Comparison of ENCODE assay signal across 8 cellular contexts in the genomic region with DNA sequence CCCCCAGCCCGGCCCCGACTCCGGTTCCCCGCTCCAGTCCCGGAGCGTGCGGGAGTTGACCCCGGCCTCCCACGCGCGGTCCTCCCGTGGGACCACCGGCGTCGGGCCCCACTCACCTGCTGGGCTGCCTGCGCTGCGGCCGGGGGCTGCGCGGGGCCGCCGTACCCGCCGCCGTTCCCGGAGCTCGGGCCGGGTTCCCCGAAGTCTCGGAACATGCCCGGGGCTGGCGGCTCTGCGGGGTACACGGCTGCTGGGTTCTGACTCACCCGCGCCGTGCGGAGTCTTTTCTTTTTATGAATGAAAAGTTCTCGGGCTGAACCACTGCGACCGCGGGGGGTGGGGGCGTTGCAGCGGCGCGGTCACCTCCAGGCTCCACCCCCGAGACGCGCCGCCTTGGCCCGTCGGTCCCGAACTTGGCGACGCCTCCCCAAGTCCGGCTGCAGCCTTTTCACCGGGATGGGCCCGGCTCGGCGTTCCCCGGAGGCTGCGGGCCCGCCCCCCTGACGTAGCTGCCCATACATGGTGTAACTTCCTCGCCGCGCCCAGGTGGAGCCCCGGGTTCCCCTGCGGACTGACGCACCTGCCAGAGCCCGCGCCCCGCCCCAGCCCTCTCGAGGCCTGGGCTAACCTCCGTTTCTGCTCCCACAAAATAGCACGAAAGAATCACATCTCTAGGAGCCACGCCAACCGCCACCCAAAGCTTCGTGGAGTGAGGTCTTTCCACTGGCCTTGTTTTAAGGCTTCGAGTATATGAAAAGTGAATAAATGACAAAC. TPM values are rescaled to one million over a fixed set of nuclear protein-coding genes. Genes with fewer than 3 reads are reported as not detected.
A peak's percentile ranks its signal among the peaks of the same experiment; 100 is the strongest.
DNase-seq lines count a peak whose midpoint lies in the region; ATAC-seq, FAIRE-seq and TF ChIP-seq lines count a peak whose summit lies in the region.

TSS of gene FOSL1 (minus strand) at position 264 of the 774 bp plus-strand sequence. CDS start at position 215, 49 bp downstream.

- in situ Hi-C loops in HepG2 (cut with HindIII; ENCODE audit: extremely low pct_ligation_motif_present, low pct_unique_long_range_greater_than_20kb), result no loop called here

- peaks cover 33% of the 10 kb centered on the region for H3K4me1 Mint-ChIP-seq in activated CD4-positive, alpha-beta T cell treated with anti-CD3 and anti-CD28 coated beads, Interleukin-2, amount 10 ng/mL, durations not matched to agents 7 days and 5 days

- no peak within 1 kb of the TSS for H2AFZ ChIP-seq in HepG2 (ENCODE audit: low read length)

- H3K27ac Mint-ChIP-seq in activated CD4-positive, alpha-beta T cell treated with anti-CD3 and anti-CD28 coated beads, Interleukin-2, amount 10 ng/mL, durations not matched to agents 7 days and 5 days, result peak within 1 kb of the TSS; percentile 75

- CTCF ChIA-PET in activated CD4-positive, alpha-beta T cell treated with anti-CD3 and anti-CD28 coated beads, Interleukin-2, amount 10 ng/mL, durations not matched to agents 7 days and 5 days (lab: Charles Lee), result interaction anchor here (0.7 to 24.0 kb wide), 9 partner anchors 9 to 81 kb away, joined by 3 to 340 read pairs (median 5); partner anchors contain the start of genes CCDC85B and FIBP
- CTCF ChIA-PET in HepG2 (lab: Yijun Ruan, JAX; ENCODE audit: low intra/inter-chr PET ratio, low total read pairs), result interaction anchor here (1.6 kb wide), 1 partner anchor 16 kb away, joined by 3 read pairs; no protein-coding TSS in a partner anchor

- peak within 1 kb of the TSS; percentile 66 for H3K27ac ChIP-seq in HepG2 (ENCODE audit: extremely low read length, insufficient read depth, low read length)

- peak within 1 kb of the TSS; percentile 88 for H3K9ac ChIP-seq in HepG2 (ENCODE audit: insufficient read depth, low read depth, low read length)

- H4K20me1 ChIP-seq in HepG2 (ENCODE audit: insufficient read depth, low read length), result no peaks in the 10 kb centered on the region

- peaks cover 11% of the 10 kb centered on the region for H3K27me3 Mint-ChIP-seq in activated CD4-positive, alpha-beta T cell treated with anti-CD3 and anti-CD28 coated beads, Interleukin-2, amount 10 ng/mL, durations not matched to agents 7 days and 5 days

- peak; percentile 31; the same call in 1 of the 2 replicates for TF ChIP-seq RAD21 in HepG2 (CRISPR knock-in tag; IDR thresholded peaks at IDR 0.05)

- TF ChIP-seq EP300 in HepG2 (IDR thresholded peaks at IDR 0.05; ENCODE audit: low read depth in 2 of 2, low read length in 2 of 2) (no peak), HepG2 (CRISPR knock-in tag; IDR thresholded peaks at IDR 0.05; ENCODE audit: borderline replicate concordance) (no peak)

- H3K36me3 Mint-ChIP-seq in activated CD4-positive, alpha-beta T cell treated with anti-CD3 and anti-CD28 coated beads, Interleukin-2, amount 10 ng/mL, durations not matched to agents 7 days and 5 days (ENCODE audit: low read depth), result no peaks in the 10 kb centered on the region

- peak; percentile 30 for FAIRE-seq in HepG2 (lab: Jason Lieb, UNC)

- POLR2A ChIA-PET in activated CD4-positive, alpha-beta T cell treated with anti-CD3 and anti-CD28 coated beads, Interleukin-2, amount 10 ng/mL, durations not matched to agents 7 days and 5 days (lab: Charles Lee), result interaction anchor here (0.6 to 0.9 kb wide), 2 partner anchors 10 to 12 kb away, joined by 3 to 5 read pairs; partner anchors contain the start of genes CCDC85B and FIBP
- POLR2A ChIA-PET in HepG2 (lab: Yijun Ruan, JAX), result interaction anchor here (1.0 to 6.2 kb wide), 9 partner anchors 9 to 47 kb away, joined by 3 to 95 read pairs (median 8); partner anchors contain the start of genes C11orf68, CCDC85B, CFL1 and FIBP

- peak within 1 kb of the TSS; percentile 63 for H3K4me3 Mint-ChIP-seq in activated CD4-positive, alpha-beta T cell treated with anti-CD3 and anti-CD28 coated beads, Interleukin-2, amount 10 ng/mL, durations not matched to agents 7 days and 5 days

- peaks cover 6 to 16% of the 10 kb centered on the region in 2 experiments; a peak in 4 of 5 replicates for H3K36me3 ChIP-seq in HepG2 (replicated peaks in 1 of 2; ENCODE audit: control insufficient read depth in 1 of 2, insufficient read depth in 2 of 2, low read length in 2 of 2)

- H3K4me3 ChIP-seq in HepG2 (replicated peaks in 1 of 3; ENCODE audit: insufficient read depth in 1 of 3, low read depth in 2 of 3, low read length in 3 of 3), result peak within 1 kb of the TSS; percentile 84 to 89 (median 89)

- TF ChIP-seq POLR2A in HepG2 (IDR thresholded peaks at IDR 0.05; ENCODE audit: insufficient read depth in 1 of 2, low read depth in 2 of 2, low read length in 2 of 2), result peak in 1 of 2 experiments; percentile 88; a peak in 2 of 4 replicates

- peak; percentile 55 for DNase-seq in NCI-H2107 (lab: John Stamatoyannopoulos, UW)
- no peak for DNase-seq in NCI-H2107 treated with DMSO at 0.1 percent for 48 hours (lab: John Stamatoyannopoulos, UW; ENCODE audit: unreplicated experiment)
- peak; percentile 69 for DNase-seq in NCI-H2171 treated with DMSO at 0.1 percent for 48 hours (lab: John Stamatoyannopoulos, UW)
- peak; percentile 93 for DNase-seq in activated CD4-positive, alpha-beta T cell treated with anti-CD3 and anti-CD28 coated beads, Interleukin-2, amount 10 ng/mL, durations not matched to agents 7 days and 5 days
- peak; percentile 79 for DNase-seq in dedifferentiated amniotic fluid mesenchymal stem cell (ENCODE audit: extremely low spot score)
- DNase-seq in HepG2 (ENCODE audit: low spot score), result peak; percentile 85
- peak; percentile 94 for DNase-seq in stimulated activated CD4-positive, alpha-beta T cell treated with anti-CD3 and anti-CD28 coated beads, Interleukin-2, amount 100 ng/mL, for 4 hours (ENCODE audit: low read depth)

- H3K79me2 ChIP-seq in HepG2 (ENCODE audit: insufficient read depth, low read length), result peaks cover 31% of the 10 kb centered on the region

- H3K4me2 ChIP-seq in HepG2 (ENCODE audit: low read depth, low read length), result peak within 1 kb of the TSS; percentile 93

- no peaks in the 10 kb centered on the region for H3K9me3 Mint-ChIP-seq in activated CD4-positive, alpha-beta T cell treated with anti-CD3 and anti-CD28 coated beads, Interleukin-2, amount 10 ng/mL, durations not matched to agents 7 days and 5 days

- no peaks in the 10 kb centered on the region; a peak in 1 of 5 replicates for H3K27me3 ChIP-seq in HepG2 (ENCODE audit: control insufficient read depth in 1 of 2, insufficient read depth in 2 of 2, low read length in 2 of 2)

- WGBS in HepG2 (ENCODE audit: low lambda C conversion rate), result 12% methylated on average over 9 of the region's 80 CpGs

- BruUV-seq in HepG2 (replicated peaks; lab: Mats Ljungman, UMichigan), result no TSS peak

- peak; percentile 15; the same call in 1 of the 2 replicates for TF ChIP-seq CTCF in HepG2 (CRISPR knock-in tag; IDR thresholded peaks at IDR 0.05)

- ATAC-seq in HG02884 (IDR thresholded peaks at IDR 0.05; ENCODE audit: unreplicated experiment) (peak; percentile 54), HepG2 (peak; percentile 74)

- intact Hi-C loops in HepG2 (cut with micrococcal nuclease; ENCODE audit: unreplicated experiment), result no loop called here

- H3K4me1 ChIP-seq in HepG2 (ENCODE audit: insufficient read depth, low read length), result peaks cover 55% of the 10 kb centered on the region

- H3K9me3 ChIP-seq in HepG2 (ENCODE audit: low read length), result no peaks in the 10 kb centered on the region

TF ChIP-seq in HepG2, 621 proteins besides CTCF, POLR2A, EP300 and RAD21 (continues in another document):
- TF ChIP-seq ZNF724P (CRISPR knock-in tag; IDR thresholded peaks at IDR 0.05; ENCODE audit: borderline replicate concordance), result 0 out of 2 replicates have a peak, but pooled peaks have one; percentile 20
- TF ChIP-seq ZNF567 (CRISPR knock-in tag; IDR thresholded peaks at IDR 0.05; ENCODE audit: borderline replicate concordance), result no peak
- TF ChIP-seq TP53 (CRISPR knock-in tag; conservative IDR thresholded peaks at IDR 0.05), result no peak
- TF ChIP-seq NKX3-1 (CRISPR knock-in tag; IDR thresholded peaks at IDR 0.05), result no peak
- TF ChIP-seq ZIK1 (CRISPR knock-in tag; IDR thresholded peaks at IDR 0.05; ENCODE audit: borderline replicate concordance, low read depth), result no peak
- TF ChIP-seq ZNF740 (CRISPR knock-in tag; IDR thresholded peaks at IDR 0.05), result no peak
- TF ChIP-seq ZBTB7B (CRISPR knock-in tag; IDR thresholded peaks at IDR 0.05), result peak; percentile 53; the same call in 1 of the 2 replicates

RNA-seq across cellular contexts. Expression of gene FOSL1, which starts in this region (rescaled TPM):
- total RNA-seq in activated CD4-positive, alpha-beta T cell treated with anti-CD3 and anti-CD28 coated beads, Interleukin-2, amount 10 ng/mL, durations not matched to agents 7 days and 5 days, result 1 to 10 TPM; 1.7 to 2.0 TPM
- total RNA-seq in HepG2 (2016; rRNA removed; fragmentation: Illumina TruSeq; extraction: Trizol), result 3.1 and 4.0 TPM in 2 replicates
- total RNA-seq in HepG2 (2016; cell fraction: cytosol; rRNA removed; fragmentation: Illumina TruSeq; extraction: Trizol; ENCODE audit: low read depth), result 1.9 and 2.0 TPM in 2 replicates
- total RNA-seq in HepG2 (2016; cell fraction: insoluble cytoplasmic fraction; rRNA removed; fragmentation: Illumina TruSeq; extraction: Trizol), result 3.1 and 3.9 TPM in 2 replicates
- 3.6 and 3.8 TPM in 2 replicates for total RNA-seq in HepG2 (2016; cell fraction: membrane; rRNA removed; fragmentation: Illumina TruSeq; extraction: Trizol)
- 2.9 and 3.0 TPM in 2 replicates for total RNA-seq in HepG2 (2016; cell fraction: nucleus; rRNA removed; fragmentation: Illumina TruSeq; extraction: Trizol)
- 2.8 and 4.1 TPM in 2 replicates for polyA plus RNA-seq in HepG2 (2011; rRNA removed)
- polyA plus RNA-seq in HepG2 (2011; cell fraction: cytosol; rRNA removed), result 1.2 and 1.3 TPM in 2 replicates
- 5.4 and 6.6 TPM in 2 replicates for polyA plus RNA-seq in HepG2 (2011; cell fraction: nucleus; rRNA removed)
- 3.6 and 8.7 TPM in 2 replicates for polyA plus RNA-seq in HepG2 (2012)
- polyA plus RNA-seq in HepG2 (2016; cell fraction: cytosol; fragmentation: Illumina TruSeq; extraction: Trizol; ENCODE audit: low read depth), result 3.2 and 3.7 TPM in 2 replicates
- polyA plus RNA-seq in HepG2 (2016; cell fraction: insoluble cytoplasmic fraction; fragmentation: Illumina TruSeq; extraction: Trizol; ENCODE audit: low read depth), result 10.6 and 14.5 TPM in 2 replicates
- 7.3 and 8.5 TPM in 2 replicates for polyA plus RNA-seq in HepG2 (2016; cell fraction: membrane; fragmentation: Illumina TruSeq; extraction: Trizol; ENCODE audit: low read depth)
- polyA plus RNA-seq in HepG2 (2016; cell fraction: nucleus; fragmentation: Illumina TruSeq; extraction: Trizol; ENCODE audit: insufficient read depth, low read depth), result 9.9 and 15.5 TPM in 2 replicates
- 3.5 and 6.1 TPM in 2 replicates for polyA minus RNA-seq in HepG2 (2011; rRNA and poly(A)+ RNA removed; ENCODE audit: low replicate concordance)
- 1.2 and 1.6 TPM in 2 replicates for polyA minus RNA-seq in HepG2 (2011; cell fraction: cytosol; rRNA and poly(A)+ RNA removed)
- 3.0 and 3.9 TPM in 2 replicates for polyA minus RNA-seq in HepG2 (2011; cell fraction: nucleus; rRNA and poly(A)+ RNA removed)
